ENCODE assay signal across 8 cellular contexts in genomic region chr9:137188490-137189296, GRCh38. TPM values are rescaled to one million over a fixed set of nuclear protein-coding genes. Genes with fewer than 3 reads are reported as not detected.
DNase-seq lines count a peak whose midpoint lies in the region; ATAC-seq and TF ChIP-seq lines count a peak whose summit lies in the region.

ANAPC2 (minus strand) TSS chr9:137188560; CDS start chr9:137188532, 28 bp downstream.
SSNA1 (plus strand) TSS chr9:137188676; CDS start chr9:137188727, 51 bp downstream.

- intact Hi-C loops in lower leg skin (cut with DNase I; ENCODE audit: low total_unique reads), result loop anchor here (5.0 kb wide), 1 partner anchor 81 kb away; no protein-coding TSS in a partner anchor

- peak in 1 of 2 donors; percentile 37 for TF ChIP-seq POLR2A in lower leg skin (IDR thresholded peaks at IDR 0.05)

- peak; percentile 68 for ATAC-seq in HG03460 (IDR thresholded peaks at IDR 0.05; ENCODE audit: unreplicated experiment)

- 0 to 1% methylated on average over 52 to 70 of the region's 98 CpGs for WGBS in lower leg skin, 2 donors

- peak within 1 kb of the TSS; percentile 71 for H3K4me3 ChIP-seq in lower leg skin (ENCODE audit: low read depth, poor library complexity, severe bottlenecking)

- DNase-seq in C1 segment of cervical spinal cord (lab: John Stamatoyannopoulos, UW), result peak; percentile 65 to 97 (median 91)
- DNase-seq in GM19240 (ENCODE audit: insufficient read length, low spot score), result peak; percentile 91
- peak; percentile 87 for DNase-seq in NCI-H748 treated with DMSO at 0.1 percent for 48 hours (lab: John Stamatoyannopoulos, UW)
- peak; percentile 86 to 87 for DNase-seq in activated CD4-positive, alpha-beta T cell treated with anti-CD3 and anti-CD28 coated beads, Interleukin-2, amount 50 U/mL, for 4 hours
- peak; percentile 89 to 94 for DNase-seq in dermis microvascular lymphatic vessel endothelial cell (ENCODE audit: low read depth in 2 of 2)
- peak; percentile 86 to 98 for DNase-seq in lower leg skin (ENCODE audit: low spot score in 2 of 2)
- peak; percentile 91 to 94 for DNase-seq in stimulated activated CD4-positive, alpha-beta T cell treated with anti-CD3 and anti-CD28 coated beads, Interleukin-4, amount 100 ng/mL, for 48 hours (ENCODE audit: low read depth in 2 of 2)

- TF ChIP-seq CTCF in lower leg skin (IDR thresholded peaks at IDR 0.05), result no peak

RNA-seq across cellular contexts. Expression of gene ANAPC2, which starts in this region (rescaled TPM):
- 15.1 and 22.1 TPM in 2 replicates for total RNA-seq in dermis microvascular lymphatic vessel endothelial cell
- total RNA-seq in lower leg skin, result 10 to 100 TPM; 26.2 to 69.3 (median 30.5) TPM

RNA-seq across cellular contexts. Expression of gene SSNA1, which starts in this region (rescaled TPM):
- total RNA-seq in dermis microvascular lymphatic vessel endothelial cell (90.5 and 93.1 TPM in 2 replicates), lower leg skin (100 to 1,000 TPM in 2 of 4 donors, 10 to 100 TPM in 2; 79.2 to 112 (median 93.1) TPM)

Comparison
In these comparisons a context has a peak if more than half of its experiments do, and no peak if none do; other contexts are left out.
1. Peak in every context shown above with its lines: DNase-seq, ATAC-seq and H3K4me3 ChIP-seq.